In the genomic region with DNA sequence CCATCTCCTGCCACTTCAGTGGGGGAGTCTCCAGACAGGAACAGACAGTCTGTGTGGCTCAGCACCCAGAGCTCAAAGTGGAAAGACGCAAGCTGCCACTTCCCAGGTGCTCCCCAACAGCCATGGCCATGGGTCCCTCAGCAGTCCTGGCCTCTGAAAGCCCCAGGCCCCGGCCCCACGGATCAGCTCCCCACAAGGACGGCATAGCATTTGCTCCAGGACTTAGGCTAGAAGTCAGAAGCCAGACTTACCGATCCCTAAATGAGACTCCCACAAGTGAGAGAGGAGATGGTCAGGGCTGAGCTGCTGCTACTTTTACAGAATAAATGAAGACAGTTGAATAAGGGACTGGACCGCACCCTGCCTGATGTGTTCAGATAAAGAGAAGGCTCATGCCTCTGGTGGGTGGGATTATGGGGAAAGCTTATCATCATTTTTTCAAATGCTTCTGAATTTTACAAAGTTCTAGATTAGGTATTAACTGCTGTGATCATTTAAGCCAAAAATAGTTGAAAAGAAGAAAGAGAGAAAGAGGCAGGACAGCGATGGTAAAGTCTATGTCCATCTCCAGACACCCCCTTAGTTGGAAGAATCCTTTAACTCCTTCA, we compare ENCODE assay signal across 17 cellular contexts.
"Had no signal": no experiment of that assay in that cellular context is flagged by ENCODE, and none has a peak within 500 bp of the region (broad histone marks: within the 10 kb centered on the region; RNA-seq: fewer than 3 reads in every experiment).

No MANE protein-coding gene starts in this region.

- ATAC-seq: activated CD4-positive, alpha-beta T cell treated with anti-CD3 and anti-CD28 coated beads for 36 hours; activated naive CD8-positive, alpha-beta T cell treated with anti-CD3 and anti-CD28 coated beads, Interleukin-2, amount 50 U/mL, for 24 hours; left lung; naive thymus-derived CD8-positive, alpha-beta T cell had no signal

- DNase-seq: activated B cell treated with CpG ODN at 0.5 μM for 24 hours; activated CD4-positive, alpha-beta T cell treated with anti-CD3 and anti-CD28 coated beads for 36 hours; activated CD4-positive, alpha-beta T cell treated with anti-CD3 and anti-CD28 coated beads, Interleukin-2, amount 50 U/mL, for 48 hours; activated gamma-delta T cell; activated naive CD4-positive, alpha-beta T cell treated with anti-CD3 and anti-CD28 coated beads, Interleukin-2, amount 50 U/mL, for 16 hours; activated naive CD8-positive, alpha-beta T cell treated with anti-CD3 and anti-CD28 coated beads, Interleukin-2, amount 50 U/mL, for 24 hours; effector CD4-positive, alpha-beta T cell; foreskin fibroblast; left lung; naive thymus-derived CD8-positive, alpha-beta T cell; stimulated activated CD4-positive, alpha-beta T cell treated with anti-CD3 and anti-CD28 coated beads, Interleukin-4, amount 100 ng/mL, for 24 hours; substantia nigra; uterus had no signal

- H3K36me3 ChIP-seq: cardiac muscle cell, left lung, neural progenitor cell, tibial nerve, uterus had no signal

- H3K9ac ChIP-seq: neural progenitor cell had no signal

- H3K4me1 ChIP-seq: left lung, tibial nerve, uterus had no signal

- H3K4me3 ChIP-seq: cardiac muscle cell, left lung, neural progenitor cell, tibial nerve, uterus had no signal

- H3K4me2 ChIP-seq: neural progenitor cell had no signal

- H3K27me3 ChIP-seq: cardiac muscle cell, neural progenitor cell, tibial nerve, uterus had no signal

- FAIRE-seq: endometrium had no signal

- H3K27ac ChIP-seq: cardiac muscle cell, left lung, neural progenitor cell, tibial nerve, uterus had no signal

- H2AFZ ChIP-seq: neural progenitor cell had no signal

- H3K9me3 ChIP-seq: left lung, tibial nerve, uterus had no signal
